Comparison of ENCODE assay signal across 1 cellular context in the genomic region with DNA sequence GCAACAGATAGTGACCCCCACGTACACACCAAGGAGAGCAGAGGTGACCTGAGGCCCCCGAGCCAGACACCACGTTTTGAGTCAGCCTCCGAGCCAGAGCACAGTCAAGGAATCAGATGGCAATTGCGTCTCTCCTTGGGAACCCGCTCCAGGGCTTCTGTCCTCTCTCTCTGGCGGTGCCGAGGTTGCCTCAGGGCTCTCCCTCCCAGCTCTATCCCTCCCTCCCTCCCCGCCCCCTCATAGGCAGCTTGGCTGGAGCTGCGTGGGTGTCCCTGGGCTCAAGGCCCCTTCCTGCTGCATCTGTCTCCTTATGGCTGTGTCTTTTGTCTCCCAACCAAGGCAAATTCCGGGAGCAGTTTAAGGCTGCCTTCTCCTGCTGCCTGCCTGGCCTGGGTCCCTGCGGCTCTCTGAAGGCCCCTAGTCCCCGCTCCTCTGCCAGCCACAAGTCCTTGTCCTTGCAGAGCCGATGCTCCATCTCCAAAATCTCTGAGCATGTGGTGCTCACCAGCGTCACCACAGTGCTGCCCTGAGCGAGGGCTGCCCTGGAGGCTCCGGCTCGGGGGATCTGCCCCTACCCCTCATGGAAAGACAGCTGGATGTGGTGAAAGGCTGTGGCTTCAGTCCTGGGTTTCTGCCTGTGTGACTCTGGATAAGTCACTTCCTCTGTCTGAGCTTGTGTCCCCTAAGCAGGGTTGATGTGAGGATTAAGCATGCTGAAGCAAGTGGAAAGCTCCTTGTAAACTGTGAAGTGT.
A peak's percentile ranks its signal among the peaks of the same experiment; 100 is the strongest.
TF ChIP-seq lines count a peak whose summit lies in the region.

No MANE protein-coding gene starts in this region.

TF ChIP-seq in HEK293, 187 proteins besides CTCF, POLR2A, EP300 and RAD21 (continued from another document):
- TF ChIP-seq, protein P1, sequence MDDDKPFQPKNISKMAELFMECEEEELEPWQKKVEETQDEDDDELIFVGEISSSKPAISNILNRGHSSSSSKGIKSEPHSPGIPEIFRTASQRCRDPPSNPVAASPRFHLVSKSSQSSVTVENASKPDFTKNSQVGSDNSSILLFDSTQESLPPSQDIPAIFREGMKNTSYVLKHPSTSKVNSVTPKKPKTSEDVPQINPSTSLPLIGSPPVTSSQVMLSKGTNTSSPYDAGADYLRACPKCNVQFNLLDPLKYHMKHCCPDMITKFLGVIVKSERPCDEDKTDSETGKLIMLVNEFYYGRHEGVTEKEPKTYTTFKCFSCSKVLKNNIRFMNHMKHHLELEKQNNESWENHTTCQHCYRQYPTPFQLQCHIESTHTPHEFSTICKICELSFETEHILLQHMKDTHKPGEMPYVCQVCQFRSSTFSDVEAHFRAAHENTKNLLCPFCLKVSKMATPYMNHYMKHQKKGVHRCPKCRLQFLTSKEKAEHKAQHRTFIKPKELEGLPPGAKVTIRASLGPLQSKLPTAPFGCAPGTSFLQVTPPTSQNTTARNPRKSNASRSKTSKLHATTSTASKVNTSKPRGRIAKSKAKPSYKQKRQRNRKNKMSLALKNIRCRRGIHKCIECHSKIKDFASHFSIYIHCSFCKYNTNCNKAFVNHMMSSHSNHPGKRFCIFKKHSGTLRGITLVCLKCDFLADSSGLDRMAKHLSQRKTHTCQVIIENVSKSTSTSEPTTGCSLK (tag by site-specific recombination; IDR thresholded peaks at IDR 0.05): no peak
- TF ChIP-seq EGR2 (tag by site-specific recombination; IDR thresholded peaks at IDR 0.05; ENCODE audit: low read depth): peak; percentile 60; the same call in 1 of the 2 replicates
